Comparison of ENCODE assay signal across 5 cellular contexts in the genomic region with DNA sequence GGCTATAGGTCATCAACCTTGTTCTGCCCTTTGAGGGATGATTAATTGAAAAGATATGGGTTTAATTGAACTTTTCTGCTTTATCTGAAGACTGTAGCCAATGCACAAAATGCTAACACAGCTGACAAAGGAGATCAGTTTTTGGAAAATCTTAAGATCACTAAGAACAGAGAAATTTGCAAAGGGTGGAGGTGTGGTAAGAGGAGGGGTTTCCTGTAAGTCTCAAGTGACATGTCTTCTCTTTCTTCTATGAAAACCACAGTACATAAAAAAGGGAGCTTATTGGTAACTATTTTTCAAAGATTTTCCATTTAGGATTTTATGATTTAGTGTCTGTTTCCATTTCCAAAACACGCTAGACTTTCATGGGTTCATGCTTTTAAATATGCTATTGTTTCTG.
DNase-seq lines count a peak whose midpoint lies in the region; ATAC-seq and FAIRE-seq lines count a peak whose summit lies in the region.
"Not testable (repeated sequence)": the region's sequence is repeated elsewhere in the genome, so short reads cannot be mapped to it uniquely, and the experiment has no call there.

No MANE protein-coding gene starts in this region.

- intact Hi-C loops in activated CD4-positive, alpha-beta T cell treated with anti-CD3 and anti-CD28 coated beads for 36 hours (cut with DNase I, micrococcal nuclease); naive thymus-derived CD4-positive, alpha-beta T cell (cut with micrococcal nuclease): not testable (repeated sequence)

- H3K27ac ChIP-seq in BLaER1 treated with 17β-estradiol and CSF1 and Interleukin-3, amounts not matched to agents 10 nM and 100 nM; naive thymus-derived CD4-positive, alpha-beta T cell (ENCODE audit: low read depth, low read length): not testable (repeated sequence)

- not testable (repeated sequence) for H3K27me3 Mint-ChIP-seq in activated CD4-positive, alpha-beta T cell treated with anti-CD3 and anti-CD28 coated beads for 36 hours; activated naive CD4-positive, alpha-beta T cell treated with anti-CD3 and anti-CD28 coated beads, Interleukin-2, amount 10 ng/mL, durations not matched to agents 7 days and 5 days; naive thymus-derived CD4-positive, alpha-beta T cell

- not testable (repeated sequence) for H3K4me3 Mint-ChIP-seq in activated CD4-positive, alpha-beta T cell treated with anti-CD3 and anti-CD28 coated beads for 36 hours; activated naive CD4-positive, alpha-beta T cell treated with anti-CD3 and anti-CD28 coated beads, Interleukin-2, amount 10 ng/mL, durations not matched to agents 7 days and 5 days
- H3K4me3 Mint-ChIP-seq in naive thymus-derived CD4-positive, alpha-beta T cell: peak overlapping the region in 6 of 10 donors; percentile 1 to 60 (median 56)

- not testable (repeated sequence) for H3K36me3 ChIP-seq in BLaER1 treated with 17β-estradiol and CSF1 and Interleukin-3, amounts not matched to agents 10 nM and 100 nM; naive thymus-derived CD4-positive, alpha-beta T cell (ENCODE audit: control insufficient read depth in 2 of 3, insufficient read depth in 3 of 3, low read length in 3 of 3)

- H3K4me2 ChIP-seq in BLaER1 treated with 17β-estradiol and CSF1 and Interleukin-3, amounts not matched to agents 10 nM and 100 nM: peak overlapping the region in 7 of 11 experiments; percentile 0 to 47 (median 30); a peak in 6 of 22 replicates

- not testable (repeated sequence) for H3K9me3 Mint-ChIP-seq in activated CD4-positive, alpha-beta T cell treated with anti-CD3 and anti-CD28 coated beads for 36 hours (ENCODE audit: low read depth); activated naive CD4-positive, alpha-beta T cell treated with anti-CD3 and anti-CD28 coated beads, Interleukin-2, amount 10 ng/mL, durations not matched to agents 7 days and 5 days; naive thymus-derived CD4-positive, alpha-beta T cell

- H3K36me3 Mint-ChIP-seq in activated CD4-positive, alpha-beta T cell treated with anti-CD3 and anti-CD28 coated beads for 36 hours (ENCODE audit: low read depth); activated naive CD4-positive, alpha-beta T cell treated with anti-CD3 and anti-CD28 coated beads, Interleukin-2, amount 10 ng/mL, durations not matched to agents 7 days and 5 days; naive thymus-derived CD4-positive, alpha-beta T cell: not testable (repeated sequence)

- not testable (repeated sequence) for H3K27me3 ChIP-seq in BLaER1 treated with 17β-estradiol and CSF1 and Interleukin-3, amounts not matched to agents 10 nM and 100 nM; naive thymus-derived CD4-positive, alpha-beta T cell (ENCODE audit: control insufficient read depth in 2 of 2, insufficient read depth in 2 of 2, low read length in 2 of 2)

- not testable (repeated sequence) for H4K20me1 ChIP-seq in BLaER1 treated with 17β-estradiol and CSF1 and Interleukin-3, amounts not matched to agents 10 nM and 100 nM

- DNase-seq in GM19239 (ENCODE audit: insufficient read length, low spot score); activated CD4-positive, alpha-beta T cell treated with anti-CD3 and anti-CD28 coated beads for 36 hours; activated naive CD4-positive, alpha-beta T cell treated with anti-CD3 and anti-CD28 coated beads, Interleukin-2, amount 10 ng/mL, durations not matched to agents 7 days and 5 days: not testable (repeated sequence)
- peak in 4 of 9 donors; percentile 8 to 23 (median 13) for DNase-seq in naive thymus-derived CD4-positive, alpha-beta T cell

- H3K4me1 Mint-ChIP-seq in activated CD4-positive, alpha-beta T cell treated with anti-CD3 and anti-CD28 coated beads for 36 hours: peaks cover 12% of the 10 kb centered on the region
- peaks cover 11% of the 10 kb centered on the region for H3K4me1 Mint-ChIP-seq in activated naive CD4-positive, alpha-beta T cell treated with anti-CD3 and anti-CD28 coated beads, Interleukin-2, amount 10 ng/mL, durations not matched to agents 7 days and 5 days
- peaks cover 3 to 24% (median 22%) of the 10 kb centered on the region in 7 donors for H3K4me1 Mint-ChIP-seq in naive thymus-derived CD4-positive, alpha-beta T cell

- H3K9ac ChIP-seq in BLaER1 treated with 17β-estradiol and CSF1 and Interleukin-3, amounts not matched to agents 10 nM and 100 nM: not testable (repeated sequence)

- not testable (repeated sequence) for H3K4me1 ChIP-seq in BLaER1 treated with 17β-estradiol and CSF1 and Interleukin-3, amounts not matched to agents 10 nM and 100 nM; naive thymus-derived CD4-positive, alpha-beta T cell (ENCODE audit: control insufficient read depth in 2 of 2, insufficient read depth in 2 of 2, low read length in 2 of 2)

- H3K27ac Mint-ChIP-seq in activated CD4-positive, alpha-beta T cell treated with anti-CD3 and anti-CD28 coated beads for 36 hours: peak overlapping the region; percentile 43
- H3K27ac Mint-ChIP-seq in activated naive CD4-positive, alpha-beta T cell treated with anti-CD3 and anti-CD28 coated beads, Interleukin-2, amount 10 ng/mL, durations not matched to agents 7 days and 5 days: peak overlapping the region; percentile 12
- peak overlapping the region in 6 of 9 donors; percentile 7 to 42 (median 24) for H3K27ac Mint-ChIP-seq in naive thymus-derived CD4-positive, alpha-beta T cell

- H3K9me3 ChIP-seq in BLaER1 treated with 17β-estradiol and CSF1 and Interleukin-3, amounts not matched to agents 10 nM and 100 nM (replicated peaks in 1 of 11); naive thymus-derived CD4-positive, alpha-beta T cell (ENCODE audit: control insufficient read depth in 2 of 3, low read length in 3 of 3): not testable (repeated sequence)

- CTCF ChIA-PET in activated CD4-positive, alpha-beta T cell treated with anti-CD3 and anti-CD28 coated beads for 36 hours (lab: Charles Lee); activated naive CD4-positive, alpha-beta T cell treated with anti-CD3 and anti-CD28 coated beads, Interleukin-2, amount 10 ng/mL, durations not matched to agents 7 days and 5 days (lab: Charles Lee); naive thymus-derived CD4-positive, alpha-beta T cell (lab: Charles Lee): not testable (repeated sequence)

- POLR2A ChIA-PET in activated CD4-positive, alpha-beta T cell treated with anti-CD3 and anti-CD28 coated beads for 36 hours (lab: Charles Lee); naive thymus-derived CD4-positive, alpha-beta T cell (lab: Charles Lee): not testable (repeated sequence)

- peak; percentile 21 for FAIRE-seq in GM19239 (lab: Jason Lieb, UNC)

- ATAC-seq in activated CD4-positive, alpha-beta T cell treated with anti-CD3 and anti-CD28 coated beads for 36 hours; naive thymus-derived CD4-positive, alpha-beta T cell: not testable (repeated sequence)

- not testable (repeated sequence) for H3K4me3 ChIP-seq in BLaER1 treated with 17β-estradiol and CSF1 and Interleukin-3, amounts not matched to agents 10 nM and 100 nM; naive thymus-derived CD4-positive, alpha-beta T cell (ENCODE audit: low read length)
